In the genomic region with DNA sequence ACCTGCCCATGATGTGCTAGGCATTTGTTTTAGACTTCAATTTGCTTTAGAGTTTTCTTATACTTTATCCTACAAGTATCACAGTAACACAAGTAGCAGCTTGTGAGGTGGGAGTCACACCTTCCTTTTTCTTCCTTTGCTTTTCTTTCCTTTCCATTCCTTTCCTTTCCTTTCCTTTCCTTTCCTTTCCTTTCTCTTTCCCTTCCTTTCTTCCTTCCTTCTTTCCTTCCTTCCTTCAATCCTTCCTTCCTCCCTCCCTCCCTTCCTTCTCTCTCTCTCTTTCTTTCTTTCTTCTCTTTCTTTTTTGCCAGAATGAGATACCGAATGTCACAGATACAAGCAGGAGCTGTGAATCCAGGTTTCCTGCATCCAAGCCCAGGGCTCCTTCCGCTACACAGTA, we compare ENCODE assay signal across 33 cellular contexts. TPM values are rescaled to one million over a fixed set of nuclear protein-coding genes. Genes with fewer than 3 reads are reported as not detected.
"Had no signal": no experiment of that assay in that cellular context is flagged by ENCODE, and none has a peak within 500 bp of the region (broad histone marks: within the 10 kb centered on the region; RNA-seq: fewer than 3 reads in every experiment).

No MANE protein-coding gene starts in this region.

- H3K27ac ChIP-seq: brain microvascular endothelial cell, epithelial cell of prostate had no signal

- H3K4me3 ChIP-seq: esophagus squamous epithelium had no signal

- H3K4me1 Mint-ChIP-seq: activated CD4-positive, alpha-beta T cell treated with anti-CD3 and anti-CD28 coated beads for 36 hours; activated CD4-positive, alpha-beta T cell treated with anti-CD3 and anti-CD28 coated beads, Interleukin-2, amount 10 ng/mL, durations not matched to agents 24 days and 14 days; activated CD8-positive, alpha-beta memory T cell treated with anti-CD3 and anti-CD28 coated beads, Interleukin-2, amount 10 ng/mL, durations not matched to agents 7 days and 5 days had no signal

- H3K27ac Mint-ChIP-seq: activated CD4-positive, alpha-beta memory T cell treated with anti-CD3 and anti-CD28 coated beads for 36 hours; activated CD4-positive, alpha-beta T cell treated with anti-CD3 and anti-CD28 coated beads for 36 hours; activated CD4-positive, alpha-beta T cell treated with anti-CD3 and anti-CD28 coated beads, Interleukin-2, amount 10 ng/mL, durations not matched to agents 24 days and 14 days; activated CD8-positive, alpha-beta memory T cell treated with anti-CD3 and anti-CD28 coated beads, Interleukin-2, amount 10 ng/mL, durations not matched to agents 7 days and 5 days; activated CD8-positive, alpha-beta T cell treated with anti-CD3 and anti-CD28 coated beads, Interleukin-2, amount 10 ng/mL, durations not matched to agents 7 days and 5 days; activated naive CD8-positive, alpha-beta T cell; activated T-helper 1 cell treated with anti-CD3 and anti-CD28 coated beads, Interleukin-12 subunit alpha, Interleukin-12 subunit beta, Interleukin-2, Interleukin-4 antibody, amounts not matched to agents 30 ng/mL and 10 ng/mL and 1 ng/mL, durations not matched to agents 14 hours and 24 hours and 36 hours; T-helper 17 cell; T-helper 2 cell treated with Interferon-gamma antibody and Interleukin-4, amounts not matched to agents 5 μg/mL and 100 μg/mL, for 36 hours had no signal

- H3K36me3 Mint-ChIP-seq: activated CD4-positive, alpha-beta memory T cell treated with anti-CD3 and anti-CD28 coated beads for 36 hours; activated CD8-positive, alpha-beta memory T cell treated with anti-CD3 and anti-CD28 coated beads, Interleukin-2, amount 10 ng/mL, durations not matched to agents 7 days and 5 days; activated naive CD8-positive, alpha-beta T cell had no signal

- ATAC-seq: activated CD4-positive, alpha-beta T cell treated with anti-CD3 and anti-CD28 coated beads for 36 hours; activated CD8-positive, alpha-beta memory T cell treated with anti-CD3 and anti-CD28 coated beads, Interleukin-2, amount 10 ng/mL, durations not matched to agents 7 days and 5 days; activated CD8-positive, alpha-beta T cell treated with anti-CD3 and anti-CD28 coated beads, Interleukin-2, amount 10 ng/mL, durations not matched to agents 7 days and 5 days; T-helper 17 cell had no signal

- H3K4me3 Mint-ChIP-seq: activated CD4-positive, alpha-beta memory T cell treated with anti-CD3 and anti-CD28 coated beads for 36 hours; activated CD4-positive, alpha-beta T cell treated with anti-CD3 and anti-CD28 coated beads for 36 hours; activated CD4-positive, alpha-beta T cell treated with anti-CD3 and anti-CD28 coated beads, Interleukin-2, amount 10 ng/mL, durations not matched to agents 24 days and 14 days; activated CD8-positive, alpha-beta memory T cell treated with anti-CD3 and anti-CD28 coated beads, Interleukin-2, amount 10 ng/mL, durations not matched to agents 7 days and 5 days; activated CD8-positive, alpha-beta T cell treated with anti-CD3 and anti-CD28 coated beads, Interleukin-2, amount 10 ng/mL, durations not matched to agents 7 days and 5 days; activated naive CD8-positive, alpha-beta T cell; activated T-helper 1 cell treated with anti-CD3 and anti-CD28 coated beads, Interleukin-12 subunit alpha, Interleukin-12 subunit beta, Interleukin-2, Interleukin-4 antibody, amounts not matched to agents 30 ng/mL and 10 ng/mL and 1 ng/mL, durations not matched to agents 14 hours and 24 hours and 36 hours; T-helper 17 cell; T-helper 2 cell treated with Interferon-gamma antibody and Interleukin-4, amounts not matched to agents 5 μg/mL and 100 μg/mL, for 36 hours had no signal

- H3K9me3 Mint-ChIP-seq: activated CD4-positive, alpha-beta memory T cell treated with anti-CD3 and anti-CD28 coated beads for 36 hours; activated CD4-positive, alpha-beta T cell treated with anti-CD3 and anti-CD28 coated beads, Interleukin-2, amount 10 ng/mL, durations not matched to agents 24 days and 14 days; activated T-helper 1 cell treated with anti-CD3 and anti-CD28 coated beads, Interleukin-12 subunit alpha, Interleukin-12 subunit beta, Interleukin-2, Interleukin-4 antibody, amounts not matched to agents 30 ng/mL and 10 ng/mL and 1 ng/mL, durations not matched to agents 14 hours and 24 hours and 36 hours; T-helper 2 cell treated with Interferon-gamma antibody and Interleukin-4, amounts not matched to agents 5 μg/mL and 100 μg/mL, for 36 hours had no signal

- DNase-seq: activated CD4-positive, alpha-beta memory T cell treated with anti-CD3 and anti-CD28 coated beads for 36 hours; activated CD4-positive, alpha-beta T cell treated with anti-CD3 and anti-CD28 coated beads for 36 hours; activated CD4-positive, alpha-beta T cell treated with anti-CD3 and anti-CD28 coated beads, Interleukin-2, amount 10 ng/mL, durations not matched to agents 24 days and 14 days; activated CD4-positive, CD25-positive, alpha-beta regulatory T cell; activated CD4-positive, CD25-positive, alpha-beta regulatory T cell treated with anti-CD3 and anti-CD28 coated beads, Interleukin-2, amount 50 U/mL, for 72 hours; activated CD8-positive, alpha-beta memory T cell treated with anti-CD3 and anti-CD28 coated beads, Interleukin-2, amount 10 ng/mL, durations not matched to agents 7 days and 5 days; activated CD8-positive, alpha-beta memory T cell treated with anti-CD3 and anti-CD28 coated beads, Interleukin-2, amount 50 U/mL, for 4 hours; activated CD8-positive, alpha-beta T cell treated with anti-CD3 and anti-CD28 coated beads, Interleukin-2, amount 10 ng/mL, durations not matched to agents 7 days and 5 days; activated effector memory CD4-positive, alpha-beta T cell treated with Interleukin-2 at 50 U/mL for 16 hours; activated gamma-delta T cell treated with Interleukin-2 at 50 U/mL for 16 hours; activated naive CD4-positive, alpha-beta T cell treated with anti-CD3 and anti-CD28 coated beads, Interleukin-2, amount 50 U/mL, for 16 hours; activated naive CD4-positive, alpha-beta T cell treated with Interleukin-2 at 50 U/mL for 16 hours; activated T-cell treated with anti-CD3 and anti-CD28 coated beads, Interleukin-2, amount 50 U/mL, for 1 hour; activated T-cell treated with anti-CD3 and anti-CD28 coated beads, Interleukin-2, amount 50 U/mL, for 48 hours; amniotic stem cell; anterior cingulate cortex; brain microvascular endothelial cell; cortex of kidney; dermis blood vessel endothelial cell; effector CD4-positive, alpha-beta T cell; esophagus squamous epithelium; head of caudate nucleus; T-helper 1 cell; T-helper 17 cell; T1000 had no signal

- H3K27me3 ChIP-seq: brain microvascular endothelial cell had no signal

- H3K36me3 ChIP-seq: brain microvascular endothelial cell, esophagus squamous epithelium had no signal

- H3K9me3 ChIP-seq: esophagus squamous epithelium had no signal

RNA-seq across cellular contexts. Expression of a gene that starts 3.9 kb away (rescaled TPM):
- total RNA-seq: activated CD4-positive, alpha-beta memory T cell treated with anti-CD3 and anti-CD28 coated beads for 36 hours; activated CD4-positive, alpha-beta T cell treated with anti-CD3 and anti-CD28 coated beads for 36 hours; activated CD4-positive, alpha-beta T cell treated with anti-CD3 and anti-CD28 coated beads, Interleukin-2, amount 10 ng/mL, durations not matched to agents 24 days and 14 days; activated CD8-positive, alpha-beta memory T cell treated with anti-CD3 and anti-CD28 coated beads for 36 hours; activated CD8-positive, alpha-beta memory T cell treated with anti-CD3 and anti-CD28 coated beads, Interleukin-2, amount 10 ng/mL, durations not matched to agents 7 days and 5 days; activated CD8-positive, alpha-beta T cell treated with anti-CD3 and anti-CD28 coated beads, Interleukin-2, amount 10 ng/mL, durations not matched to agents 7 days and 5 days; activated T-helper 1 cell treated with anti-CD3 and anti-CD28 coated beads, Interleukin-12 subunit alpha, Interleukin-12 subunit beta, Interleukin-2, Interleukin-4 antibody, amounts not matched to agents 30 ng/mL and 10 ng/mL and 1 ng/mL, durations not matched to agents 14 hours and 24 hours and 36 hours; astrocyte; bronchial epithelial cell; dermis blood vessel endothelial cell; endothelial cell of umbilical vein; T-helper 17 cell had no signal
- polyA plus RNA-seq: endothelial cell of umbilical vein had no signal
